8 cellular contexts compared by ENCODE assay signal in genomic region chr3:67790043-67790442, GRCh38.
A peak's percentile ranks its signal among the peaks of the same experiment; 100 is the strongest.
DNase-seq lines count a peak whose midpoint lies in the region; ATAC-seq and TF ChIP-seq lines count a peak whose summit lies in the region.

No MANE protein-coding gene starts in this region.

- H3K27me3 Mint-ChIP-seq in activated naive CD8-positive, alpha-beta T cell treated with anti-CD3 and anti-CD28 coated beads, Interleukin-2, amount 10 ng/mL, durations not matched to agents 7 days and 5 days: no peaks in the 10 kb centered on the region

- DNase-seq in CD1c-positive myeloid dendritic cell (ENCODE audit: extremely low spot score): peak; percentile 53
- peak; percentile 52 for DNase-seq in activated naive CD8-positive, alpha-beta T cell treated with anti-CD3 and anti-CD28 coated beads, Interleukin-2, amount 10 ng/mL, durations not matched to agents 7 days and 5 days
- DNase-seq in iPS-NIHi7 (ENCODE audit: extremely low spot score): peak; percentile 83
- DNase-seq in stimulated activated CD4-positive, alpha-beta T cell treated with anti-CD3 and anti-CD28 coated beads, Interleukin-4, amount 100 ng/mL, for 48 hours (ENCODE audit: low read depth in 2 of 2): peak; percentile 37 to 42
- no peak for DNase-seq in ureter (ENCODE audit: low spot score)

- H3K27ac Mint-ChIP-seq in activated naive CD8-positive, alpha-beta T cell treated with anti-CD3 and anti-CD28 coated beads, Interleukin-2, amount 10 ng/mL, durations not matched to agents 7 days and 5 days: no peak overlapping the region

- H3K36me3 Mint-ChIP-seq in activated naive CD8-positive, alpha-beta T cell treated with anti-CD3 and anti-CD28 coated beads, Interleukin-2, amount 10 ng/mL, durations not matched to agents 7 days and 5 days: peaks cover 11% of the 10 kb centered on the region

- POLR2A ChIA-PET in activated naive CD8-positive, alpha-beta T cell treated with anti-CD3 and anti-CD28 coated beads, Interleukin-2, amount 10 ng/mL, durations not matched to agents 7 days and 5 days (lab: Charles Lee): interaction anchor here (1.7 kb wide), 1 partner anchor 135 kb away, joined by 5 read pairs; no protein-coding TSS in a partner anchor

- H3K4me3 Mint-ChIP-seq in activated naive CD8-positive, alpha-beta T cell treated with anti-CD3 and anti-CD28 coated beads, Interleukin-2, amount 10 ng/mL, durations not matched to agents 7 days and 5 days: no peak overlapping the region

- peaks cover 11% of the 10 kb centered on the region for H3K4me1 Mint-ChIP-seq in activated naive CD8-positive, alpha-beta T cell treated with anti-CD3 and anti-CD28 coated beads, Interleukin-2, amount 10 ng/mL, durations not matched to agents 7 days and 5 days

- ATAC-seq in GM19043 (IDR thresholded peaks at IDR 0.05; ENCODE audit: low read depth, unreplicated experiment) (peak; percentile 93), HG03439 (IDR thresholded peaks at IDR 0.05; ENCODE audit: unreplicated experiment) (peak; percentile 79), SK-N-SH treated with all-trans-retinoic acid at 6 μM for 48 hours (peak; percentile 98)
- peak; percentile 83 for ATAC-seq in activated naive CD8-positive, alpha-beta T cell treated with anti-CD3 and anti-CD28 coated beads, Interleukin-2, amount 10 ng/mL, durations not matched to agents 7 days and 5 days (ENCODE audit: low read depth)

- H3K9me3 Mint-ChIP-seq in activated naive CD8-positive, alpha-beta T cell treated with anti-CD3 and anti-CD28 coated beads, Interleukin-2, amount 10 ng/mL, durations not matched to agents 7 days and 5 days: peaks cover 14% of the 10 kb centered on the region

TF ChIP-seq in SK-N-SH treated with all-trans-retinoic acid at 6 μM for 48 hours, 23 proteins besides CTCF, POLR2A, EP300 and RAD21:
- TF ChIP-seq ZFP30 (CRISPR knock-in tag; IDR thresholded peaks at IDR 0.05) (no peak), ZFP3 (CRISPR knock-in tag; IDR thresholded peaks at IDR 0.05) (no peak), POU6F1 (CRISPR knock-in tag; IDR thresholded peaks at IDR 0.05; ENCODE audit: borderline replicate concordance, low read depth) (no peak), ZNF70 (CRISPR knock-in tag; IDR thresholded peaks at IDR 0.05) (no peak), RARB (CRISPR knock-in tag; IDR thresholded peaks at IDR 0.05) (no peak)
